ENCODE assay signal across 17 cellular contexts in genomic region chr6:56459030-56459805, GRCh38.
"Had no signal": no experiment of that assay in that cellular context is flagged by ENCODE, and none has a peak within 500 bp of the region (broad histone marks: within the 10 kb centered on the region; RNA-seq: fewer than 3 reads in every experiment).

No MANE protein-coding gene starts in this region.

- H3K4me1 ChIP-seq: esophagus squamous epithelium, stomach, upper lobe of left lung, uterus had no signal

- DNase-seq: effector memory CD4-positive, alpha-beta T cell; esophagus squamous epithelium; foreskin melanocyte; head of caudate nucleus; kidney; left colon; left ventricle myocardium superior; mesendoderm; posterior cingulate gyrus; stomach; substantia nigra; uterus had no signal

- H3K9me3 Mint-ChIP-seq: naive thymus-derived CD4-positive, alpha-beta T cell; neural crest cell had no signal

- H3K9me3 ChIP-seq: esophagus squamous epithelium, stomach, thoracic aorta, upper lobe of left lung, uterus had no signal

- H2AFZ ChIP-seq: hepatocyte had no signal

- H3K27me3 ChIP-seq: esophagus squamous epithelium, hepatocyte, stomach, upper lobe of left lung, uterus had no signal

- H3K79me2 ChIP-seq: hepatocyte had no signal

- H3K27ac ChIP-seq: esophagus squamous epithelium, hepatocyte, stomach, upper lobe of left lung had no signal

- H3K4me3 Mint-ChIP-seq: naive thymus-derived CD4-positive, alpha-beta T cell; neural crest cell had no signal

- H3K4me1 Mint-ChIP-seq: neural crest cell had no signal

- H3K4me2 ChIP-seq: hepatocyte had no signal

- H3K27ac Mint-ChIP-seq: naive thymus-derived CD4-positive, alpha-beta T cell had no signal
